12 cellular contexts compared by ENCODE assay signal in the genomic region with DNA sequence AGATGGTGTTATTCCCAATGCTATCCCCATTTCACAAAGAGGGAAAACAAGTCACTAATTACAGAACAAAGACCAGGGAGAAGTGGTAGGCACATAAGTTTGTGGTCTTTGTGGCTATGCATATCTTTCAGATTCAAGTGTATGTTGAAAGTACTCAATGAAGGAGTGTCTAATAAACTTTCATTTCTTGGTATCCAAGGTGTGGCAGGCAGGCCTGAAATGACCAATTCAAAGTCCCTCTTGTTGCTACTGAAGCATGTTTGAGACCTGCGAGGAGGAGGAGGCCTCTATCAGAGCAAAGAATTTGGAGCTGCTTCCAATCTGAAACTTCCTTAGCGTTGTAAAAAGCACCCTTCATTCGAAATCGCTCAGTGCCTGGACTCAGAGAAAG.
A peak's percentile ranks its signal among the peaks of the same experiment; 100 is the strongest.
DNase-seq lines count a peak whose midpoint lies in the region; ATAC-seq and TF ChIP-seq lines count a peak whose summit lies in the region.
"Had no signal": no experiment of that assay in that cellular context is flagged by ENCODE, and none has a peak within 500 bp of the region (broad histone marks: within the 10 kb centered on the region; RNA-seq: fewer than 3 reads in every experiment).

No MANE protein-coding gene starts in this region.

- TF ChIP-seq CTCF in GM13976 (IDR thresholded peaks at IDR 0.05; ENCODE audit: borderline replicate concordance, control extremely low read depth, extremely low read depth, insufficient read depth, missing control alignments) (no peak), KMS-11 (conservative IDR thresholded peaks at IDR 0.05; ENCODE audit: low read depth, low read length) (no peak), hepatocyte (IDR thresholded peaks at IDR 0.05; ENCODE audit: poor library complexity) (no peak)

- peaks cover 26% of the 10 kb centered on the region for H3K4me1 ChIP-seq in KMS-11 (ENCODE audit: low read depth, poor library complexity, severe bottlenecking)
- no peaks in the 10 kb centered on the region for H3K4me1 ChIP-seq in hepatocyte (ENCODE audit: insufficient read depth)
- peaks cover 42% of the 10 kb centered on the region for H3K4me1 ChIP-seq in skeletal muscle satellite cell (ENCODE audit: control insufficient read depth, insufficient read depth, low read length)

- H3K36me3 ChIP-seq in KMS-11 (ENCODE audit: insufficient read depth) (no peaks in the 10 kb centered on the region), hepatocyte (replicated peaks; ENCODE audit: insufficient read depth, low read depth) (no peaks in the 10 kb centered on the region), skeletal muscle satellite cell (ENCODE audit: insufficient read depth, low read length) (no peaks in the 10 kb centered on the region)

- H3K9me2 ChIP-seq in hepatocyte (replicated peaks; ENCODE audit: insufficient read depth): no peaks in the 10 kb centered on the region

- H4K20me1 ChIP-seq in KMS-11 (ENCODE audit: insufficient read depth) (no peaks in the 10 kb centered on the region), hepatocyte (ENCODE audit: insufficient read depth, poor library complexity, severe bottlenecking) (no peaks in the 10 kb centered on the region)

- DNase-seq in GM13976 (ENCODE audit: low spot score) (peak; percentile 40), hepatocyte (ENCODE audit: low spot score) (no peak), NCI-H187 (lab: John Stamatoyannopoulos, UW) (no peak), HT-29 (ENCODE audit: low spot score) (no peak)
- no peak for DNase-seq in activated CD8-positive, alpha-beta memory T cell treated with anti-CD3 and anti-CD28 coated beads, Interleukin-2, amount 50 U/mL, for 4 hours
- DNase-seq: activated CD4-positive, alpha-beta T cell treated with anti-CD3 and anti-CD28 coated beads, Interleukin-2, amount 50 U/mL, for 1 hour; activated naive CD4-positive, alpha-beta T cell treated with anti-CD3 and anti-CD28 coated beads, Interleukin-2, amount 10 ng/mL, durations not matched to agents 7 days and 5 days; cortex of kidney; GOT3 had no signal

- H3K4me3 ChIP-seq in KMS-11 (IDR thresholded peaks at IDR 0.05; ENCODE audit: insufficient read depth, low read depth, low read length) (no peak overlapping the region), hepatocyte (no peak overlapping the region), skeletal muscle satellite cell (ENCODE audit: low read length) (no peak overlapping the region)

- in situ Hi-C loops in GM13976 (cut with MboI; ENCODE audit: low sequenced_read_pairs, unreplicated experiment): no loop called here

- H2AFZ ChIP-seq in KMS-11 (ENCODE audit: low read depth): no peak overlapping the region
- no peak overlapping the region for H2AFZ ChIP-seq in hepatocyte

- H3K27me3 ChIP-seq in KMS-11 (ENCODE audit: insufficient read depth, low read depth): no peaks in the 10 kb centered on the region
- no peaks in the 10 kb centered on the region for H3K27me3 ChIP-seq in hepatocyte
- H3K27me3 ChIP-seq in skeletal muscle satellite cell (ENCODE audit: control insufficient read depth, insufficient read depth, low read length): no peaks in the 10 kb centered on the region

- 17% methylated on average over 4 of the region's 4 CpGs for WGBS in hepatocyte (ENCODE audit: low lambda C conversion rate, missing lambda C conversion rate)

- H3K79me2 ChIP-seq in KMS-11 (ENCODE audit: insufficient read depth, low read depth) (no peaks in the 10 kb centered on the region), hepatocyte (no peaks in the 10 kb centered on the region)

- H3K4me2 ChIP-seq in KMS-11 (0 out of 2 replicates have a peak overlapping the region, but pooled peaks have one; percentile 26), hepatocyte (peak overlapping the region; percentile 69), skeletal muscle satellite cell (ENCODE audit: low read length) (peak overlapping the region; percentile 64)

- H3K27ac ChIP-seq in KMS-11: no peak overlapping the region
- H3K27ac ChIP-seq in hepatocyte: no peak overlapping the region

- ATAC-seq in HG03354 (IDR thresholded peaks at IDR 0.05; ENCODE audit: poor library complexity, severe bottlenecking, unreplicated experiment): no peak

- H3K9ac ChIP-seq in KMS-11 (no peak overlapping the region), skeletal muscle satellite cell (ENCODE audit: low read depth, low read length) (peak overlapping the region; percentile 33)

- H3K9me3 ChIP-seq in hepatocyte (ENCODE audit: low read depth) (no peaks in the 10 kb centered on the region), skeletal muscle satellite cell (replicated peaks; ENCODE audit: low read length) (no peaks in the 10 kb centered on the region)
